ENCODE assay signal across 24 cellular contexts in the genomic region with DNA sequence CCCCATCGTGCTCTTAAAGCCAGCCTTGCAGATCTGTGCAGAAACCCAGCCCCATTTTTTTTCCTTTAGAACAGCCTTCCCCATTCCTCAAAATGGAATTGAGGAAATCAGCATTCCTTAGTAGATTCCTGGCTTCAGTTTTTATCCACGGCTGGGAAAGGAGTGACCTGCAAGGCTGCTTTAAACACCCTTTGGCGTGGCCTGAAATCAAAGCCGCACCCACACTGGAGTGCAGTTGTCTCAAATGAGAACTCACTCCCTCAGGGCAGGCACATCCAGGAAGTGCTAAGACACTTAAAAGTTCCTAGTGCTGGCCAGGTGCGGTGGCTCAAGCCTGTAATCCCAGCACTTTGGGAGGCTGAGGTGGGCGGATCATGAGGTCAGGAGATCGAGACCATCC. TPM values are rescaled to one million over a fixed set of nuclear protein-coding genes. Genes with fewer than 3 reads are reported as not detected.
"Had no signal": no experiment of that assay in that cellular context is flagged by ENCODE, and none has a peak within 500 bp of the region (broad histone marks: within the 10 kb centered on the region; RNA-seq: fewer than 3 reads in every experiment).

No MANE protein-coding gene starts in this region.

- DNase-seq: effector CD4-positive, alpha-beta T cell; endodermal cell; foreskin melanocyte; head of caudate nucleus; hypothalamus; left ventricle myocardium inferior; lower lobe of right lung; mesenchymal stem cell; naive thymus-derived CD8-positive, alpha-beta T cell; psoas muscle; stimulated activated CD4-positive, alpha-beta T cell treated with anti-CD3 and anti-CD28 coated beads, Interleukin-2, amount 100 ng/mL, for 24 hours; stimulated activated CD4-positive, alpha-beta T cell treated with anti-CD3 and anti-CD28 coated beads, Interleukin-4, amount 100 ng/mL, for 4 hours; stimulated activated naive B cell treated with anti-CD40 and anti-IgM and Interleukin-4, amounts not matched to agents 10 μg/mL and 1 μg/mL and 100 μg/mL, for 72 hours; stimulated activated naive CD8-positive, alpha-beta T cell treated with anti-CD3 and anti-CD28 coated beads, Interleukin-15, amount 100 ng/mL, for 72 hours; testis had no signal

- ATAC-seq: lower lobe of right lung; naive thymus-derived CD8-positive, alpha-beta T cell; psoas muscle; sciatic nerve; stimulated activated naive B cell treated with anti-CD40 and anti-IgM and Interleukin-4, amounts not matched to agents 10 μg/mL and 1 μg/mL and 100 μg/mL, for 72 hours; stimulated activated naive CD8-positive, alpha-beta T cell treated with anti-CD3 and anti-CD28 coated beads, Interleukin-15, amount 100 ng/mL, for 72 hours had no signal

RNA-seq across cellular contexts. Expression of a gene that starts 34.8 kb away (rescaled TPM):
- total RNA-seq: dermis microvascular lymphatic vessel endothelial cell; endothelial cell of umbilical vein; left ventricle myocardium inferior; lower lobe of right lung; naive thymus-derived CD8-positive, alpha-beta T cell; osteoblast; psoas muscle; sciatic nerve; skeletal muscle tissue; subcutaneous adipose tissue; tibial nerve; urinary bladder had no signal
- polyA plus RNA-seq: endothelial cell of umbilical vein; esophagus; naive thymus-derived CD8-positive, alpha-beta T cell; urinary bladder had no signal
